In the genomic region with DNA sequence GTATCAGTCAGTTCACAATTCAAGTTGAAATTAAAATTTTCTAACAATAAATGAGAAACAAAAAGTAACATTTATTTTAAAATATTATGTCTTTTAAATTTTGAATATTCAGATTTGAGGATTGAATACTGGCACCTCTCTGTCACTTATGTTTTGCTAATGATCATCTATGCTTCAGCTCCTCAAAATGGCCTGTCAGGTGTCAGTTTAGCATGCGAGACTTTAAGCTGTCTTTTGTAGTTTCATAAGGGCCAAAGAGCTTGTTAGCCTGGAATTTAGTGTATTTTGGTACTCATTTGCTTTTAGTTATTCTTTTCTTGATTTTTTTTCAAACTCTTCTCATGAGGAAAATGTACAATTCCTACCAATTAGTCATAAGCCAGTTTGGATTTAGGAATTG, we compare ENCODE assay signal across 19 cellular contexts.
DNase-seq lines count a peak whose midpoint lies in the region; FAIRE-seq and TF ChIP-seq lines count a peak whose summit lies in the region.
"Had no signal": no experiment of that assay in that cellular context is flagged by ENCODE, and none has a peak within 500 bp of the region (broad histone marks: within the 10 kb centered on the region; RNA-seq: fewer than 3 reads in every experiment).

No MANE protein-coding gene starts in this region.

- H3F3A ChIP-seq in OCI-LY1 (ENCODE audit: insufficient read depth, low read length) (0 out of 2 replicates have a peak, but pooled peaks cover 4% of the 10 kb centered on the region), neural progenitor cell (ENCODE audit: low read depth) (no peaks in the 10 kb centered on the region)

- no peak for FAIRE-seq in frontal cortex (lab: Jason Lieb, UNC)

- POLR2A ChIA-PET in activated CD4-positive, alpha-beta T cell treated with anti-CD3 and anti-CD28 coated beads, Interleukin-2, amount 10 ng/mL, durations not matched to agents 7 days and 5 days (lab: Charles Lee) = no interaction called here

- no peaks in the 10 kb centered on the region for H3K9me3 Mint-ChIP-seq in neural progenitor cell
- peaks cover 13% of the 10 kb centered on the region for H3K9me3 Mint-ChIP-seq in activated CD4-positive, alpha-beta T cell treated with anti-CD3 and anti-CD28 coated beads, Interleukin-2, amount 10 ng/mL, durations not matched to agents 7 days and 5 days

- DNase-seq in NCI-H1105 treated with DMSO at 0.1 percent for 48 hours (lab: John Stamatoyannopoulos, UW) (peak; percentile 31), NCI-H1105 (lab: John Stamatoyannopoulos, UW) (no peak), neural progenitor cell (ENCODE audit: low spot score) (peak; percentile 31), frontal cortex (ENCODE audit: low spot score in 2 of 2) (no peak)
- no peak for DNase-seq in activated CD4-positive, alpha-beta T cell treated with anti-CD3 and anti-CD28 coated beads, Interleukin-2, amount 10 ng/mL, durations not matched to agents 7 days and 5 days
- no peak for DNase-seq in effector memory CD4-positive, alpha-beta T cell
- DNase-seq: 8988T; CD8-positive, alpha-beta T cell; DND-41; GF-D8; IMR-90; Kasumi-1; NCI-H2171; NCI-H446 treated with DMSO at 0.1 percent for 48 hours; NCI-H774; SHP77 had no signal

- peak overlapping the region; percentile 79; the same call in 1 of the 2 replicates for H3K27ac ChIP-seq in HUES64 (ENCODE audit: low read depth, low read length)
- H3K27ac ChIP-seq in OCI-LY1 (ENCODE audit: low read depth, low read length, poor library complexity, severe bottlenecking) = peak overlapping the region; percentile 72
- peak overlapping the region; percentile 44 for H3K27ac ChIP-seq in neural progenitor cell
- no peak overlapping the region for H3K27ac ChIP-seq in effector memory CD4-positive, alpha-beta T cell (ENCODE audit: insufficient read depth, low read length, poor library complexity, severe bottlenecking)
- H3K27ac ChIP-seq: BLaER1 had no signal

- H3K36me3 ChIP-seq in HUES64 (ENCODE audit: insufficient read depth, low read length) (no peaks in the 10 kb centered on the region), OCI-LY1 (ENCODE audit: insufficient read depth, low read length) (0 out of 2 replicates have a peak, but pooled peaks cover 3% of the 10 kb centered on the region), neural progenitor cell (no peaks in the 10 kb centered on the region)
- H3K36me3 ChIP-seq in effector memory CD4-positive, alpha-beta T cell (ENCODE audit: control insufficient read depth, insufficient read depth, low read length) = no peaks in the 10 kb centered on the region
- H3K36me3 ChIP-seq: BLaER1 had no signal

- H3K9ac ChIP-seq in HUES64 (ENCODE audit: low read depth, low read length) (no peak overlapping the region), OCI-LY1 (ENCODE audit: low read length) (peak overlapping the region; percentile 1; the same call in 1 of the 2 replicates), neural progenitor cell (no peak overlapping the region)
- H3K9ac ChIP-seq: BLaER1 had no signal

- H3K9me3 ChIP-seq in HUES64 (ENCODE audit: insufficient read depth, low read depth, low read length) = no peaks in the 10 kb centered on the region
- H3K9me3 ChIP-seq in OCI-LY1 (ENCODE audit: low read length) = no peaks in the 10 kb centered on the region
- no peaks in the 10 kb centered on the region for H3K9me3 ChIP-seq in neural progenitor cell (ENCODE audit: low read depth)
- H3K9me3 ChIP-seq in effector memory CD4-positive, alpha-beta T cell (ENCODE audit: control insufficient read depth, low read length) = no peaks in the 10 kb centered on the region

- H3K4me1 ChIP-seq in HUES64 (ENCODE audit: insufficient read depth, low read length) (peaks cover 50% of the 10 kb centered on the region), OCI-LY1 (ENCODE audit: insufficient read depth, low read length, severe bottlenecking) (peaks cover 57% of the 10 kb centered on the region), neural progenitor cell (peaks cover 24% of the 10 kb centered on the region)
- H3K4me1 ChIP-seq in effector memory CD4-positive, alpha-beta T cell (ENCODE audit: control insufficient read depth, insufficient read depth, low read length, poor library complexity, severe bottlenecking) = peaks cover 6% of the 10 kb centered on the region

- H3K27me3 ChIP-seq in HUES64 (ENCODE audit: insufficient read depth, low read length) (no peaks in the 10 kb centered on the region), OCI-LY1 (ENCODE audit: insufficient read depth, low read length) (no peaks in the 10 kb centered on the region), neural progenitor cell (no peaks in the 10 kb centered on the region)
- no peaks in the 10 kb centered on the region for H3K27me3 ChIP-seq in effector memory CD4-positive, alpha-beta T cell (replicated peaks; ENCODE audit: control insufficient read depth, insufficient read depth, low read length, poor library complexity, severe bottlenecking)
- H3K27me3 ChIP-seq: BLaER1 had no signal

- H3K27me3 Mint-ChIP-seq in neural progenitor cell (ENCODE audit: insufficient read depth, low read depth) = no peaks in the 10 kb centered on the region
- no peaks in the 10 kb centered on the region for H3K27me3 Mint-ChIP-seq in activated CD4-positive, alpha-beta T cell treated with anti-CD3 and anti-CD28 coated beads, Interleukin-2, amount 10 ng/mL, durations not matched to agents 7 days and 5 days

- H2AFZ ChIP-seq in OCI-LY1 (ENCODE audit: low read length) (no peak overlapping the region), neural progenitor cell (replicated peaks) (no peak overlapping the region)

- no peak overlapping the region for H3K27ac Mint-ChIP-seq in neural progenitor cell
- no peak overlapping the region for H3K27ac Mint-ChIP-seq in activated CD4-positive, alpha-beta T cell treated with anti-CD3 and anti-CD28 coated beads, Interleukin-2, amount 10 ng/mL, durations not matched to agents 7 days and 5 days
- H3K27ac Mint-ChIP-seq: CD8-positive, alpha-beta T cell had no signal

- H3K4me3 Mint-ChIP-seq in neural progenitor cell = no peak overlapping the region
- H3K4me3 Mint-ChIP-seq in activated CD4-positive, alpha-beta T cell treated with anti-CD3 and anti-CD28 coated beads, Interleukin-2, amount 10 ng/mL, durations not matched to agents 7 days and 5 days = no peak overlapping the region
- H3K4me3 Mint-ChIP-seq: CD8-positive, alpha-beta T cell had no signal

- H4K20me1 ChIP-seq in OCI-LY1 (ENCODE audit: insufficient read depth, low read length) = no peaks in the 10 kb centered on the region
- no peaks in the 10 kb centered on the region for H4K20me1 ChIP-seq in neural progenitor cell (ENCODE audit: low read depth)
- H4K20me1 ChIP-seq: BLaER1 had no signal

- H3K79me2 ChIP-seq in OCI-LY1 (ENCODE audit: insufficient read depth, low read length) = no peaks in the 10 kb centered on the region
- no peaks in the 10 kb centered on the region for H3K79me2 ChIP-seq in neural progenitor cell (ENCODE audit: low read depth)

- H3K4me2 ChIP-seq in OCI-LY1 (ENCODE audit: low read length) (no peak overlapping the region), neural progenitor cell (peak overlapping the region; percentile 42)
- H3K4me2 ChIP-seq: BLaER1 had no signal

- TF ChIP-seq CTCF in OCI-LY1 (IDR thresholded peaks at IDR 0.05; ENCODE audit: low read length) = no peak
- no peak for TF ChIP-seq CTCF in neural progenitor cell (IDR thresholded peaks at IDR 0.05)

- CTCF ChIA-PET in activated CD4-positive, alpha-beta T cell treated with anti-CD3 and anti-CD28 coated beads, Interleukin-2, amount 10 ng/mL, durations not matched to agents 7 days and 5 days (lab: Charles Lee) = no interaction called here

- H3K36me3 Mint-ChIP-seq in neural progenitor cell = no peaks in the 10 kb centered on the region
- H3K36me3 Mint-ChIP-seq in activated CD4-positive, alpha-beta T cell treated with anti-CD3 and anti-CD28 coated beads, Interleukin-2, amount 10 ng/mL, durations not matched to agents 7 days and 5 days (ENCODE audit: low read depth) = peaks cover 21% of the 10 kb centered on the region

- no peaks in the 10 kb centered on the region for H3K9me2 ChIP-seq in OCI-LY1 (ENCODE audit: low read depth, low read length)

- H3K4me3 ChIP-seq in HUES64 (ENCODE audit: low read length) (no peak overlapping the region), OCI-LY1 (ENCODE audit: low read depth, low read length, poor library complexity, severe bottlenecking) (no peak overlapping the region), neural progenitor cell (no peak overlapping the region)
- H3K4me3 ChIP-seq in effector memory CD4-positive, alpha-beta T cell (ENCODE audit: insufficient read depth, low read depth, low read length, poor library complexity, severe bottlenecking) = no peak overlapping the region
- H3K4me3 ChIP-seq: BLaER1 had no signal

- WGBS in HUES64 = 75% methylated on average over 1 of the region's 1 CpG

- peaks cover 24% of the 10 kb centered on the region for H3K4me1 Mint-ChIP-seq in neural progenitor cell
- H3K4me1 Mint-ChIP-seq in activated CD4-positive, alpha-beta T cell treated with anti-CD3 and anti-CD28 coated beads, Interleukin-2, amount 10 ng/mL, durations not matched to agents 7 days and 5 days = peaks cover 28% of the 10 kb centered on the region

Comparison
In these comparisons a context has a peak if more than half of its experiments do, and no peak if none do; other contexts are left out.
1. DNase-seq: peak in NCI-H1105 treated with DMSO at 0.1 percent for 48 hours (single experiment) and neural progenitor cell (single experiment); none in NCI-H1105 (single experiment), activated CD4-positive, alpha-beta T cell treated with anti-CD3 and anti-CD28 coated beads, Interleukin-2, amount 10 ng/mL, durations not matched to agents 7 days and 5 days (single experiment), effector memory CD4-positive, alpha-beta T cell (0 of 3) and frontal cortex (0 of 2).